Comparison of ENCODE assay signal across 20 cellular contexts in the genomic region with DNA sequence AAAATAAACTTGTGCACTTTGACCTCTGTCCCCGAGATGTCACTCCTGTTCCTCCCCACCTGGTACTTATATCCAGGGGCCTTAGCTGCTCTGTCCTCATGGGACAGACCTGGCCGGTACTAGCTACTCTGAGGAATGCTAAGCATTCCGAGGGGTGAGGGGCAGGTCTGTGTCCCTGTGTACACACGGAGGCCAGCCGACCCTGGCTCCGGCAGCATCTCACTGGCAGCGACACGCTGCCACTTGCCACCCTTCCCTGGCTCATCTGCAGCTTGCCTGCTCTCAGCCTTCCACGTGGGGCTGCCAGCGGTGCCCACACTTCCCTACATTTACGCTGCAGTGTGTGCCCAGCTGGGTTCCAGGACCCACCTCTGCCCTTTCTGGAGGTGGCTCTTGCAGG. TPM values are rescaled to one million over a fixed set of nuclear protein-coding genes. Genes with fewer than 3 reads are reported as not detected.
DNase-seq lines count a peak whose midpoint lies in the region; ATAC-seq, FAIRE-seq and TF ChIP-seq lines count a peak whose summit lies in the region.
"Had no signal": no experiment of that assay in that cellular context is flagged by ENCODE, and none has a peak within 500 bp of the region (broad histone marks: within the 10 kb centered on the region; RNA-seq: fewer than 3 reads in every experiment).

No MANE protein-coding gene starts in this region.

- no peak overlapping the region for H3K4me3 ChIP-seq in right atrium auricular region
- no peak overlapping the region for H3K4me3 ChIP-seq in left ventricle myocardium inferior
- no peak overlapping the region for H3K4me3 ChIP-seq in liver (ENCODE audit: low read depth in 1 of 3, low read length in 3 of 3)
- H3K4me3 ChIP-seq: BLaER1 treated with 17β-estradiol and CSF1 and Interleukin-3, amounts not matched to agents 10 nM and 100 nM; tibial nerve had no signal

- intact Hi-C loops in Right ventricle myocardium inferior (cut with DNase I) (no loop called here), left ventricle myocardium inferior (cut with micrococcal nuclease) (no loop called here)

- no peaks in the 10 kb centered on the region for H3K27me3 ChIP-seq in right atrium auricular region
- H3K27me3 ChIP-seq in left ventricle myocardium inferior (ENCODE audit: low read depth): no peaks in the 10 kb centered on the region
- no peaks in the 10 kb centered on the region for H3K27me3 ChIP-seq in liver (ENCODE audit: control insufficient read depth in 4 of 4, insufficient read depth in 4 of 4, low read length in 3 of 4)
- H3K27me3 ChIP-seq: BLaER1 treated with 17β-estradiol and CSF1 and Interleukin-3, amounts not matched to agents 10 nM and 100 nM; tibial nerve had no signal

- peaks cover 0 to 5% of the 10 kb centered on the region in 2 donors for H3K4me1 ChIP-seq in right atrium auricular region
- H3K4me1 ChIP-seq in left ventricle myocardium inferior: peaks cover 13% of the 10 kb centered on the region
- H3K4me1 ChIP-seq in liver (ENCODE audit: control insufficient read depth in 4 of 4, insufficient read depth in 4 of 4, low read length in 3 of 4): peaks cover 0 to 12% (median 10%) of the 10 kb centered on the region in 4 donors
- H3K4me1 ChIP-seq: BLaER1 treated with 17β-estradiol and CSF1 and Interleukin-3, amounts not matched to agents 10 nM and 100 nM; tibial nerve had no signal

- H3K27me3 Mint-ChIP-seq in naive thymus-derived CD8-positive, alpha-beta T cell: no peaks in the 10 kb centered on the region
- H3K27me3 Mint-ChIP-seq: T-helper 17 cell had no signal

- no peak overlapping the region for H3K9ac ChIP-seq in liver (ENCODE audit: low read depth in 1 of 2, low read length in 2 of 2)

- DNase-seq in Right ventricle myocardium inferior (ENCODE audit: missing footprints) (peak; percentile 64), right atrium auricular region (ENCODE audit: low spot score) (no peak), left ventricle myocardium inferior (peak; percentile 36), urothelium cell line (ENCODE audit: low spot score) (peak; percentile 38)
- no peak for DNase-seq in naive thymus-derived CD8-positive, alpha-beta T cell
- DNase-seq: 8988T; activated CD4-positive, CD25-positive, alpha-beta regulatory T cell; activated effector memory CD4-positive, alpha-beta T cell treated with anti-CD3 and anti-CD28 coated beads, Interleukin-2, amount 50 U/mL, for 16 hours; amygdala; NCI-H146; occipital lobe; SHP77 treated with DMSO at 0.1 percent for 48 hours; small intestine; T-helper 17 cell had no signal

- peaks cover 0 to 25% (median 0%) of the 10 kb centered on the region in 3 donors for H3K36me3 Mint-ChIP-seq in naive thymus-derived CD8-positive, alpha-beta T cell

- H3K9me3 Mint-ChIP-seq in naive thymus-derived CD8-positive, alpha-beta T cell: no peaks in the 10 kb centered on the region

- H3K27ac Mint-ChIP-seq in naive thymus-derived CD8-positive, alpha-beta T cell: peak overlapping the region in 1 of 10 donors; percentile 63
- H3K27ac Mint-ChIP-seq: T-helper 17 cell had no signal

- 44% methylated on average over 11 of the region's 11 CpGs for WGBS in liver

- POLR2A ChIA-PET in naive thymus-derived CD8-positive, alpha-beta T cell (lab: Charles Lee): no interaction called here

- no peak for TF ChIP-seq RAD21 in liver (IDR thresholded peaks at IDR 0.05)

- H3K36me3 ChIP-seq in right atrium auricular region (peaks cover 34% of the 10 kb centered on the region), left ventricle myocardium inferior (peaks cover 29% of the 10 kb centered on the region), liver (ENCODE audit: control insufficient read depth in 4 of 4, insufficient read depth in 3 of 4, low read depth in 1 of 4, low read length in 3 of 4) (peaks cover 8 to 36% (median 16%) of the 10 kb centered on the region in 4 donors)

- TF ChIP-seq CTCF in right atrium auricular region (IDR thresholded peaks at IDR 0.05) (no peak), left ventricle myocardium inferior (IDR thresholded peaks at IDR 0.05; ENCODE audit: borderline replicate concordance) (no peak), liver (IDR thresholded peaks at IDR 0.05; ENCODE audit: low read depth, low read length, missing input control) (no peak)

- H3K27ac ChIP-seq in right atrium auricular region (no peak overlapping the region), left ventricle myocardium inferior (replicated peaks) (peak overlapping the region; percentile 61), liver (ENCODE audit: low read depth in 1 of 2, low read length in 2 of 2) (peak overlapping the region in 1 of 2 donors; percentile 12)
- H3K27ac ChIP-seq: BLaER1 treated with 17β-estradiol and CSF1 and Interleukin-3, amounts not matched to agents 10 nM and 100 nM; tibial nerve had no signal

- H3K4me3 Mint-ChIP-seq in naive thymus-derived CD8-positive, alpha-beta T cell: no peak overlapping the region
- H3K4me3 Mint-ChIP-seq: T-helper 17 cell had no signal

- H3K9me3 ChIP-seq in right atrium auricular region (no peaks in the 10 kb centered on the region), left ventricle myocardium inferior (replicated peaks) (no peaks in the 10 kb centered on the region), liver (ENCODE audit: control insufficient read depth in 4 of 4, low read length in 3 of 4) (no peaks in the 10 kb centered on the region)
- H3K9me3 ChIP-seq: BLaER1 treated with 17β-estradiol and CSF1 and Interleukin-3, amounts not matched to agents 10 nM and 100 nM; tibial nerve had no signal

- H3K4me1 Mint-ChIP-seq in naive thymus-derived CD8-positive, alpha-beta T cell: peaks cover 0 to 5% (median 0%) of the 10 kb centered on the region in 4 donors

- FAIRE-seq in urothelium cell line (lab: Jason Lieb, UNC): no peak
- FAIRE-seq: GM18507, small intestine had no signal

- ATAC-seq in Right ventricle myocardium inferior (peak; percentile 75), HG03135 (IDR thresholded peaks at IDR 0.05; ENCODE audit: unreplicated experiment) (no peak), GM21619 (IDR thresholded peaks at IDR 0.05; ENCODE audit: unreplicated experiment) (no peak)
- ATAC-seq in naive thymus-derived CD8-positive, alpha-beta T cell: no peak
- ATAC-seq: T-helper 17 cell had no signal

TF ChIP-seq in liver, 16 proteins besides CTCF, POLR2A, EP300 and RAD21:
- TF ChIP-seq YY1 (IDR thresholded peaks at IDR 0.05) (no peak), HNF4A (conservative IDR thresholded peaks at IDR 0.05) (peak in 1 of 2 donors; percentile 10), FOXA2 (IDR thresholded peaks at IDR 0.05) (peak; percentile 30), RXRA (IDR thresholded peaks at IDR 0.05) (peak in 1 of 2 donors; percentile 30)

RNA-seq across cellular contexts. Expression of a gene that starts 21.6 kb away (rescaled TPM):
- total RNA-seq in Right ventricle myocardium inferior (23.5 TPM), right atrium auricular region (10 to 100 TPM; 12.7 to 14.2 TPM), left ventricle myocardium inferior (20.1 TPM), liver (10 to 100 TPM in 1 of 2 donors, 1 to 10 TPM in 1; 8.8 to 16.2 TPM)
- polyA plus RNA-seq in liver: 10 to 100 TPM in 1 of 2 donors, 1 to 10 TPM in 1; 5.7 to 11.6 TPM
- 1 to 10 TPM; 5.2 to 5.9 TPM for total RNA-seq in naive thymus-derived CD8-positive, alpha-beta T cell
- 1 to 10 TPM; 2.0 to 5.7 (median 4.4) TPM for polyA plus RNA-seq in naive thymus-derived CD8-positive, alpha-beta T cell

RNA-seq across cellular contexts. Expression of a gene that starts 58.8 kb away (rescaled TPM):
- 45.5 TPM for total RNA-seq in Right ventricle myocardium inferior
- total RNA-seq in right atrium auricular region: 10 to 100 TPM; 24.5 to 33.3 TPM
- 39.1 TPM for total RNA-seq in left ventricle myocardium inferior
- 10 to 100 TPM; 22.0 to 50.2 TPM for total RNA-seq in liver
- 10 to 100 TPM in 1 of 2 donors, 1 to 10 TPM in 1; 6.6 to 30.2 TPM for polyA plus RNA-seq in liver
- total RNA-seq in naive thymus-derived CD8-positive, alpha-beta T cell: 10 to 100 TPM; 48.0 to 48.1 TPM
- polyA plus RNA-seq in naive thymus-derived CD8-positive, alpha-beta T cell: 1 to 10 TPM in 2 of 3 donors, under 1 TPM in 1; 0.65 to 1.5 (median 1.2) TPM

Comparison
In these comparisons a context has a peak if more than half of its experiments do, and no peak if none do; other contexts are left out.
1. DNase-seq: peak in Right ventricle myocardium inferior (single experiment), left ventricle myocardium inferior (single experiment) and urothelium cell line (single experiment); none in right atrium auricular region (single experiment) and naive thymus-derived CD8-positive, alpha-beta T cell (0 of 10).